ENCODE assay signal across 8 cellular contexts in genomic region chr20:59032713-59033059, GRCh38. TPM values are rescaled to one million over a fixed set of nuclear protein-coding genes. Genes with fewer than 3 reads are reported as not detected.
DNase-seq lines count a peak whose midpoint lies in the region; ATAC-seq and TF ChIP-seq lines count a peak whose summit lies in the region.

No MANE protein-coding gene starts in this region.

- H3K4me3 Mint-ChIP-seq in activated CD8-positive, alpha-beta T cell treated with anti-CD3 and anti-CD28 coated beads for 36 hours = peak overlapping the region; percentile 78
- peak overlapping the region; percentile 86 for H3K4me3 Mint-ChIP-seq in stimulated activated effector memory CD8-positive, alpha-beta T cell treated with anti-CD3 and anti-CD28 coated beads, Interleukin-12 subunit alpha, Interleukin-12 subunit beta, amount 100 ng/mL, for 72 hours

- H3K4me2 ChIP-seq in MM.1S (ENCODE audit: low read depth, low read length) = peak overlapping the region; percentile 98

- H2AFZ ChIP-seq in MM.1S (ENCODE audit: low read length) = peak overlapping the region; percentile 61

- peaks cover 8% of the 10 kb centered on the region for H4K20me1 ChIP-seq in MM.1S (ENCODE audit: insufficient read depth, low read length)

- intact Hi-C loops in activated CD8-positive, alpha-beta T cell treated with anti-CD3 and anti-CD28 coated beads for 36 hours (cut with micrococcal nuclease) = loop anchor here (5.0 kb wide), 1 partner anchor 140 kb away; no protein-coding TSS in a partner anchor
- intact Hi-C loops in sciatic nerve (cut with DNase I) = no loop called here

- peak overlapping the region; percentile 63; the same call in 1 of the 2 replicates for H3K27ac ChIP-seq in MM.1S (ENCODE audit: low read length)

- H3K36me3 Mint-ChIP-seq in activated CD8-positive, alpha-beta T cell treated with anti-CD3 and anti-CD28 coated beads for 36 hours (ENCODE audit: low read depth) = peaks cover 70% of the 10 kb centered on the region
- peaks cover 92% of the 10 kb centered on the region for H3K36me3 Mint-ChIP-seq in stimulated activated effector memory CD8-positive, alpha-beta T cell treated with anti-CD3 and anti-CD28 coated beads, Interleukin-12 subunit alpha, Interleukin-12 subunit beta, amount 100 ng/mL, for 72 hours

- CTCF ChIA-PET in activated CD8-positive, alpha-beta T cell treated with anti-CD3 and anti-CD28 coated beads for 36 hours (lab: Charles Lee) = interaction anchor here (1.0 to 2.6 kb wide), 8 partner anchors 8 to 463 kb away, joined by 3 to 13 read pairs (median 4); partner anchors contain the start of genes NELFCD and PRELID3B

- H3K36me3 ChIP-seq in MM.1S (replicated peaks; ENCODE audit: insufficient read depth, low read length) = peaks cover 16% of the 10 kb centered on the region

- H3K9me2 ChIP-seq in MM.1S (replicated peaks; ENCODE audit: insufficient read depth, low read length) = no peaks in the 10 kb centered on the region

- H3K9me3 ChIP-seq in MM.1S (replicated peaks; ENCODE audit: insufficient read depth, low read length) = no peaks in the 10 kb centered on the region

- peaks cover 19% of the 10 kb centered on the region for H3F3A ChIP-seq in MM.1S (ENCODE audit: insufficient read depth, low read length)

- peak; percentile 29 for ATAC-seq in activated CD8-positive, alpha-beta T cell treated with anti-CD3 and anti-CD28 coated beads for 36 hours
- no peak for ATAC-seq in stimulated activated effector memory CD8-positive, alpha-beta T cell treated with anti-CD3 and anti-CD28 coated beads, Interleukin-12 subunit alpha, Interleukin-12 subunit beta, amount 100 ng/mL, for 72 hours
- ATAC-seq in sciatic nerve = no peak

- no peaks in the 10 kb centered on the region for H3K9me3 Mint-ChIP-seq in activated CD8-positive, alpha-beta T cell treated with anti-CD3 and anti-CD28 coated beads for 36 hours
- no peaks in the 10 kb centered on the region for H3K9me3 Mint-ChIP-seq in stimulated activated effector memory CD8-positive, alpha-beta T cell treated with anti-CD3 and anti-CD28 coated beads, Interleukin-12 subunit alpha, Interleukin-12 subunit beta, amount 100 ng/mL, for 72 hours

- no peaks in the 10 kb centered on the region for H3K27me3 ChIP-seq in MM.1S (replicated peaks; ENCODE audit: insufficient read depth, low read length)

- H3K4me1 Mint-ChIP-seq in activated CD8-positive, alpha-beta T cell treated with anti-CD3 and anti-CD28 coated beads for 36 hours (ENCODE audit: low read depth) = peaks cover 69% of the 10 kb centered on the region
- peaks cover 52% of the 10 kb centered on the region for H3K4me1 Mint-ChIP-seq in stimulated activated effector memory CD8-positive, alpha-beta T cell treated with anti-CD3 and anti-CD28 coated beads, Interleukin-12 subunit alpha, Interleukin-12 subunit beta, amount 100 ng/mL, for 72 hours

- H3K79me2 ChIP-seq in MM.1S (ENCODE audit: low read length) = peaks cover 68% of the 10 kb centered on the region

- H3K4me3 ChIP-seq in MM.1S (ENCODE audit: low read length) = peak overlapping the region; percentile 98
- H3K4me3 ChIP-seq in iPS-11a (ENCODE audit: low read depth, low read length) = peak overlapping the region; percentile 36

- peak; percentile 53 for DNase-seq in NCI-H2107 treated with DMSO at 0.1 percent for 48 hours (lab: John Stamatoyannopoulos, UW; ENCODE audit: unreplicated experiment)
- DNase-seq in NCI-H2107 (lab: John Stamatoyannopoulos, UW) = no peak
- DNase-seq in MM.1S = no peak
- no peak for DNase-seq in activated CD8-positive, alpha-beta T cell treated with anti-CD3 and anti-CD28 coated beads for 36 hours
- DNase-seq in stimulated activated effector memory CD8-positive, alpha-beta T cell treated with anti-CD3 and anti-CD28 coated beads, Interleukin-12 subunit alpha, Interleukin-12 subunit beta, amount 100 ng/mL, for 72 hours (ENCODE audit: low spot score in 2 of 2) = no peak
- DNase-seq in GM10266 (ENCODE audit: extremely low spot score) = no peak
- no peak for DNase-seq in sciatic nerve (ENCODE audit: low spot score)

- H3K9ac ChIP-seq in MM.1S (ENCODE audit: low read length) = peak overlapping the region; percentile 72

- no peak; the same call in 1 of the 2 replicates for TF ChIP-seq CTCF in MM.1S (IDR thresholded peaks at IDR 0.05; ENCODE audit: low read length)
- TF ChIP-seq CTCF in activated CD8-positive, alpha-beta T cell treated with anti-CD3 and anti-CD28 coated beads for 36 hours (IDR thresholded peaks at IDR 0.05) = no peak
- TF ChIP-seq CTCF in GM10266 (IDR thresholded peaks at IDR 0.05; ENCODE audit: control insufficient read depth, insufficient read depth, low read depth, missing control alignments) = no peak

- H3K27ac Mint-ChIP-seq in activated CD8-positive, alpha-beta T cell treated with anti-CD3 and anti-CD28 coated beads for 36 hours = peak overlapping the region; percentile 89
- peak overlapping the region; percentile 92 for H3K27ac Mint-ChIP-seq in stimulated activated effector memory CD8-positive, alpha-beta T cell treated with anti-CD3 and anti-CD28 coated beads, Interleukin-12 subunit alpha, Interleukin-12 subunit beta, amount 100 ng/mL, for 72 hours

- H3K27me3 Mint-ChIP-seq in activated CD8-positive, alpha-beta T cell treated with anti-CD3 and anti-CD28 coated beads for 36 hours = no peaks in the 10 kb centered on the region

- H3K4me1 ChIP-seq in MM.1S (ENCODE audit: low read length) = peaks cover 31% of the 10 kb centered on the region

- POLR2A ChIA-PET in activated CD8-positive, alpha-beta T cell treated with anti-CD3 and anti-CD28 coated beads for 36 hours (lab: Charles Lee) = interaction anchor here (0.9 to 4.2 kb wide), 16 partner anchors 10 to 381 kb away, joined by 3 to 40 read pairs (median 5); partner anchors contain the start of genes PRELID3B, STX16, TUBB1 and ZNF831

RNA-seq across cellular contexts. Expression of gene ATP5F1E, which starts 0.6 kb away (rescaled TPM):
- total RNA-seq in activated CD8-positive, alpha-beta T cell treated with anti-CD3 and anti-CD28 coated beads for 36 hours = 10 to 100 TPM; 67.4 to 68.8 TPM
- total RNA-seq in sciatic nerve = 38.4 TPM

RNA-seq across cellular contexts. Expression of gene PRELID3B, which starts 9.9 kb away (rescaled TPM):
- 100 to 1,000 TPM; 140 to 145 TPM for total RNA-seq in activated CD8-positive, alpha-beta T cell treated with anti-CD3 and anti-CD28 coated beads for 36 hours
- total RNA-seq in sciatic nerve = 30.5 TPM

RNA-seq across cellular contexts. Expression of gene TUBB1, which starts 13.5 kb away (rescaled TPM):
- total RNA-seq in activated CD8-positive, alpha-beta T cell treated with anti-CD3 and anti-CD28 coated beads for 36 hours = not detected
- total RNA-seq in sciatic nerve = 1.0 TPM

RNA-seq across cellular contexts. Expression of gene CTSZ, which starts 25.6 kb away (rescaled TPM):
- 10 to 100 TPM; 17.9 to 18.4 TPM for total RNA-seq in activated CD8-positive, alpha-beta T cell treated with anti-CD3 and anti-CD28 coated beads for 36 hours
- total RNA-seq in sciatic nerve = 151 TPM

RNA-seq across cellular contexts. Expression of gene NELFCD, which starts 51.6 kb away (rescaled TPM):
- total RNA-seq in activated CD8-positive, alpha-beta T cell treated with anti-CD3 and anti-CD28 coated beads for 36 hours = 100 to 1,000 TPM; 106 to 120 TPM
- total RNA-seq in sciatic nerve = 50.7 TPM
